ENCODE assay signal across 2 cellular contexts in the genomic region with DNA sequence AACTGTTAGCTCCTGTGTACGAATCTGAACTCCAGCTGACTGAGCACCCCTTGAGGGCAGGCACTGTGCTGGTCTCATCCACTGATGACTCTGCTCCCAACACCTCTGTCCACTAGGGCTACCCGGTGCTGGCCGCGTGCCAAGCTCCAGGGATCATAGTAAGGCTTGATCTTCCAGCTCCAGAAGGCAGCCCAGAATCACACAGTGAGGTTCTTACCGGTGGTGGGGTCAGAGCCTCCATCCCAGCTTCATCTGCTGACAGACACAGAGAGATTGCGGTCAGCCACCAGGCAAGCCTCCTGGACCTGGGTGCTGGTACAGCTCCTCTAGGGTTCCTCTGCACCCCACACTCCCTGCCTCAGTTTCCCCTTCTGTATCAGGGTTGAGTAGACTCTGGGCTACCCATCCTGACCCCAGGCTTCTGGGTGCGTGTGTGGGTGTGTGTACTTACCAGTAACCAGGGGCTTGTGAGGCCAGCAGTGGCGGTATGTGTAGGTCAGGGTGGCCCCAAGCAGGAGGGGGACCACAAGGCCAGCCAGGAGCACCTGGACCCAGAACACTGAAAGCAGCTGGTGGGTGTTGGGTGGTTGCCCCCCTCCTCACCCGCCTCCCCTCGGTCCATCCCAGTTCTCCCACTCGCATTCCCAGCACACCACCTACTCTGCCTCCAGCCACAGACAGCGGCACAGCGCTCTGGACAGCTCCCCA.
TF ChIP-seq lines count a peak whose summit lies in the region.

No MANE protein-coding gene starts in this region.

TF ChIP-seq in Ishikawa, 13 proteins besides CTCF, POLR2A, EP300 and RAD21:
- TF ChIP-seq NFIC (IDR thresholded peaks at IDR 0.05) (peak; percentile 69), CEBPB (IDR thresholded peaks at IDR 0.05) (no peak)

TF ChIP-seq in K562, 482 proteins besides CTCF, POLR2A, EP300 and RAD21 (continues in another document):
- TF ChIP-seq SIX5 (IDR thresholded peaks at IDR 0.05; ENCODE audit: borderline replicate concordance in 1 of 2, insufficient read depth in 1 of 2, low read depth in 1 of 2, low read length in 2 of 2) (no peak), COPS2 (conservative IDR thresholded peaks at IDR 0.05) (no peak), NFIX (CRISPR knock-in tag; IDR thresholded peaks at IDR 0.05; ENCODE audit: low read depth) (peak; percentile 66), RBM34 (IDR thresholded peaks at IDR 0.05; ENCODE audit: borderline replicate concordance, insufficient read depth, low read length) (no peak), ZNF507 (tag; conservative IDR thresholded peaks at IDR 0.05) (no peak), L3MBTL2 (IDR thresholded peaks at IDR 0.05) (no peak), NFIC (IDR thresholded peaks at IDR 0.05) (peak; percentile 96), ZNF140 (CRISPR knock-in tag; IDR thresholded peaks at IDR 0.05) (no peak), CREB5 (CRISPR knock-in tag; IDR thresholded peaks at IDR 0.05) (no peak), POLR2H (tag; IDR thresholded peaks at IDR 0.05; ENCODE audit: low read depth) (no peak), IRF9 (tag; IDR thresholded peaks at IDR 0.05) (no peak), SP2 (IDR thresholded peaks at IDR 0.05; ENCODE audit: extremely low read depth, low read depth, low read length, poor library complexity, severe bottlenecking) (no peak), GABPB1 (CRISPR knock-in tag; IDR thresholded peaks at IDR 0.05) (no peak), BCOR (IDR thresholded peaks at IDR 0.05) (peak; percentile 27; the same call in 1 of the 2 replicates), BCL6 (CRISPR knock-in tag; IDR thresholded peaks at IDR 0.05) (no peak), JUND (IDR thresholded peaks at IDR 0.05; ENCODE audit: borderline replicate concordance, low read depth, low read length) (no peak), JUND (tag; IDR thresholded peaks at IDR 0.05; ENCODE audit: borderline replicate concordance, low read depth, low read length) (no peak), ZNF134 (CRISPR knock-in tag; conservative IDR thresholded peaks at IDR 0.05) (no peak), SAP30 (IDR thresholded peaks at IDR 0.05; ENCODE audit: borderline replicate concordance, insufficient read depth, low read depth, low read length, poor library complexity, severe bottlenecking) (no peak), RHOXF2B (CRISPR knock-in tag; conservative IDR thresholded peaks at IDR 0.05) (no peak), BDP1 (IDR thresholded peaks at IDR 0.05; ENCODE audit: insufficient read depth, insufficient read length) (no peak), HNRNPH1 (optimal IDR thresholded peaks at IDR 0.05; ENCODE audit: low read depth, low read length) (no peak), SRF (CRISPR knock-in tag; IDR thresholded peaks at IDR 0.05) (no peak), GTF2A2 (tag; IDR thresholded peaks at IDR 0.05) (no peak), PTBP1 (IDR thresholded peaks at IDR 0.05; ENCODE audit: low read depth, low read length) (no peak), NFXL1 (CRISPR knock-in tag; IDR thresholded peaks at IDR 0.05) (no peak), ZNF316 (IDR thresholded peaks at IDR 0.05) (peak; percentile 88), KAT2B (IDR thresholded peaks at IDR 0.05; ENCODE audit: low read depth, low read length) (no peak), RBFOX2 (IDR thresholded peaks at IDR 0.05; ENCODE audit: low read depth, low read length) (no peak), ZZZ3 (IDR thresholded peaks at IDR 0.05) (no peak), ZNF830 (CRISPR knock-in tag; IDR thresholded peaks at IDR 0.05) (no peak), DLX4 (CRISPR knock-in tag; IDR thresholded peaks at IDR 0.05) (no peak), ZNF347 (CRISPR knock-in tag; IDR thresholded peaks at IDR 0.05; ENCODE audit: low read depth) (no peak), PCBP2 (IDR thresholded peaks at IDR 0.05; ENCODE audit: low read depth, low read length, poor library complexity, severe bottlenecking) (no peak), SMARCA5 (IDR thresholded peaks at IDR 0.05) (no peak), PURB (CRISPR knock-in tag; IDR thresholded peaks at IDR 0.05; ENCODE audit: low read depth) (no peak), TRIM28 (IDR thresholded peaks at IDR 0.05) (peak; percentile 75; the same call in 1 of the 2 replicates), ZNF121 (CRISPR knock-in tag; conservative IDR thresholded peaks at IDR 0.05) (0 out of 2 replicates have a peak, but pooled peaks have one; percentile 27), NFATC3 (IDR thresholded peaks at IDR 0.05) (no peak), CBX1 (IDR thresholded peaks at IDR 0.05; ENCODE audit: low read depth) (no peak), SPI1 (IDR thresholded peaks at IDR 0.05; ENCODE audit: borderline replicate concordance, low read depth, low read length) (no peak), ZNF76 (CRISPR knock-in tag; IDR thresholded peaks at IDR 0.05; ENCODE audit: borderline replicate concordance) (no peak), NFYB (IDR thresholded peaks at IDR 0.05; ENCODE audit: extremely low read depth, insufficient read length) (no peak), ZNF695 (CRISPR knock-in tag; IDR thresholded peaks at IDR 0.05) (no peak), GTF2E2 (tag; IDR thresholded peaks at IDR 0.05) (no peak), ZBTB34 (CRISPR knock-in tag; IDR thresholded peaks at IDR 0.05) (no peak), BACH1 (tag; IDR thresholded peaks at IDR 0.05) (no peak), BMI1 (IDR thresholded peaks at IDR 0.05; ENCODE audit: low read length) (no peak), ZNF165 (CRISPR knock-in tag; IDR thresholded peaks at IDR 0.05; ENCODE audit: borderline replicate concordance) (no peak), CBFB (CRISPR knock-in tag; IDR thresholded peaks at IDR 0.05) (0 out of 2 replicates have a peak, but pooled peaks have one; percentile 36), CBX8 (IDR thresholded peaks at IDR 0.05; ENCODE audit: borderline replicate concordance, extremely low read depth, low read depth, low read length, poor library complexity, severe bottlenecking) (no peak)
- TF ChIP-seq, protein P1, sequence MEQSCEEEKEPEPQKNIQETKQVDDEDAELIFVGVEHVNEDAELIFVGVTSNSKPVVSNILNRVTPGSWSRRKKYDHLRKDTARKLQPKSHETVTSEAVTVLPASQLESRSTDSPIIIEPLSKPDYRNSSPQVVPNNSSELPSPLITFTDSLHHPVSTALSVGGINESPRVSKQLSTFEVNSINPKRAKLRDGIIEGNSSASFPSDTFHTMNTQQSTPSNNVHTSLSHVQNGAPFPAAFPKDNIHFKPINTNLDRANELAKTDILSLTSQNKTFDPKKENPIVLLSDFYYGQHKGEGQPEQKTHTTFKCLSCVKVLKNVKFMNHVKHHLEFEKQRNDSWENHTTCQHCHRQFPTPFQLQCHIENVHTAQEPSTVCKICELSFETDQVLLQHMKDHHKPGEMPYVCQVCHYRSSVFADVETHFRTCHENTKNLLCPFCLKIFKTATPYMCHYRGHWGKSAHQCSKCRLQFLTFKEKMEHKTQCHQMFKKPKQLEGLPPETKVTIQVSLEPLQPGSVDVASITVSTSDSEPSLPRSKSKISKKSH (CRISPR knock-in tag; IDR thresholded peaks at IDR 0.05) = no peak
- TF ChIP-seq, protein P2, sequence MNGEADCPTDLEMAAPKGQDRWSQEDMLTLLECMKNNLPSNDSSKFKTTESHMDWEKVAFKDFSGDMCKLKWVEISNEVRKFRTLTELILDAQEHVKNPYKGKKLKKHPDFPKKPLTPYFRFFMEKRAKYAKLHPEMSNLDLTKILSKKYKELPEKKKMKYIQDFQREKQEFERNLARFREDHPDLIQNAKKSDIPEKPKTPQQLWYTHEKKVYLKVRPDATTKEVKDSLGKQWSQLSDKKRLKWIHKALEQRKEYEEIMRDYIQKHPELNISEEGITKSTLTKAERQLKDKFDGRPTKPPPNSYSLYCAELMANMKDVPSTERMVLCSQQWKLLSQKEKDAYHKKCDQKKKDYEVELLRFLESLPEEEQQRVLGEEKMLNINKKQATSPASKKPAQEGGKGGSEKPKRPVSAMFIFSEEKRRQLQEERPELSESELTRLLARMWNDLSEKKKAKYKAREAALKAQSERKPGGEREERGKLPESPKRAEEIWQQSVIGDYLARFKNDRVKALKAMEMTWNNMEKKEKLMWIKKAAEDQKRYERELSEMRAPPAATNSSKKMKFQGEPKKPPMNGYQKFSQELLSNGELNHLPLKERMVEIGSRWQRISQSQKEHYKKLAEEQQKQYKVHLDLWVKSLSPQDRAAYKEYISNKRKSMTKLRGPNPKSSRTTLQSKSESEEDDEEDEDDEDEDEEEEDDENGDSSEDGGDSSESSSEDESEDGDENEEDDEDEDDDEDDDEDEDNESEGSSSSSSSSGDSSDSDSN (IDR thresholded peaks at IDR 0.05; ENCODE audit: borderline replicate concordance in 1 of 2, low read depth in 2 of 2, low read length in 2 of 2) = no peak
- TF ChIP-seq, protein P3, sequence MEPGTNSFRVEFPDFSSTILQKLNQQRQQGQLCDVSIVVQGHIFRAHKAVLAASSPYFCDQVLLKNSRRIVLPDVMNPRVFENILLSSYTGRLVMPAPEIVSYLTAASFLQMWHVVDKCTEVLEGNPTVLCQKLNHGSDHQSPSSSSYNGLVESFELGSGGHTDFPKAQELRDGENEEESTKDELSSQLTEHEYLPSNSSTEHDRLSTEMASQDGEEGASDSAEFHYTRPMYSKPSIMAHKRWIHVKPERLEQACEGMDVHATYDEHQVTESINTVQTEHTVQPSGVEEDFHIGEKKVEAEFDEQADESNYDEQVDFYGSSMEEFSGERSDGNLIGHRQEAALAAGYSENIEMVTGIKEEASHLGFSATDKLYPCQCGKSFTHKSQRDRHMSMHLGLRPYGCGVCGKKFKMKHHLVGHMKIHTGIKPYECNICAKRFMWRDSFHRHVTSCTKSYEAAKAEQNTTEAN (CRISPR knock-in tag; IDR thresholded peaks at IDR 0.05) = no peak
- TF ChIP-seq, protein P4, sequence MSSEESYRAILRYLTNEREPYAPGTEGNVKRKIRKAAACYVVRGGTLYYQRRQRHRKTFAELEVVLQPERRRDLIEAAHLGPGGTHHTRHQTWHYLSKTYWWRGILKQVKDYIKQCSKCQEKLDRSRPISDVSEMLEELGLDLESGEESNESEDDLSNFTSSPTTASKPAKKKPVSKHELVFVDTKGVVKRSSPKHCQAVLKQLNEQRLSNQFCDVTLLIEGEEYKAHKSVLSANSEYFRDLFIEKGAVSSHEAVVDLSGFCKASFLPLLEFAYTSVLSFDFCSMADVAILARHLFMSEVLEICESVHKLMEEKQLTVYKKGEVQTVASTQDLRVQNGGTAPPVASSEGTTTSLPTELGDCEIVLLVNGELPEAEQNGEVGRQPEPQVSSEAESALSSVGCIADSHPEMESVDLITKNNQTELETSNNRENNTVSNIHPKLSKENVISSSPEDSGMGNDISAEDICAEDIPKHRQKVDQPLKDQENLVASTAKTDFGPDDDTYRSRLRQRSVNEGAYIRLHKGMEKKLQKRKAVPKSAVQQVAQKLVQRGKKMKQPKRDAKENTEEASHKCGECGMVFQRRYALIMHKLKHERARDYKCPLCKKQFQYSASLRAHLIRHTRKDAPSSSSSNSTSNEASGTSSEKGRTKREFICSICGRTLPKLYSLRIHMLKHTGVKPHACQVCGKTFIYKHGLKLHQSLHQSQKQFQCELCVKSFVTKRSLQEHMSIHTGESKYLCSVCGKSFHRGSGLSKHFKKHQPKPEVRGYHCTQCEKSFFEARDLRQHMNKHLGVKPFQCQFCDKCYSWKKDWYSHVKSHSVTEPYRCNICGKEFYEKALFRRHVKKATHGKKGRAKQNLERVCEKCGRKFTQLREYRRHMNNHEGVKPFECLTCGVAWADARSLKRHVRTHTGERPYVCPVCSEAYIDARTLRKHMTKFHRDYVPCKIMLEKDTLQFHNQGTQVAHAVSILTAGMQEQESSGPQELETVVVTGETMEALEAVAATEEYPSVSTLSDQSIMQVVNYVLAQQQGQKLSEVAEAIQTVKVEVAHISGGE (CRISPR knock-in tag; IDR thresholded peaks at IDR 0.05) = no peak
- TF ChIP-seq, protein P5, sequence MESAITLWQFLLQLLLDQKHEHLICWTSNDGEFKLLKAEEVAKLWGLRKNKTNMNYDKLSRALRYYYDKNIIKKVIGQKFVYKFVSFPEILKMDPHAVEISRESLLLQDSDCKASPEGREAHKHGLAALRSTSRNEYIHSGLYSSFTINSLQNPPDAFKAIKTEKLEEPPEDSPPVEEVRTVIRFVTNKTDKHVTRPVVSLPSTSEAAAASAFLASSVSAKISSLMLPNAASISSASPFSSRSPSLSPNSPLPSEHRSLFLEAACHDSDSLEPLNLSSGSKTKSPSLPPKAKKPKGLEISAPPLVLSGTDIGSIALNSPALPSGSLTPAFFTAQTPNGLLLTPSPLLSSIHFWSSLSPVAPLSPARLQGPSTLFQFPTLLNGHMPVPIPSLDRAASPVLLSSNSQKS (CRISPR knock-in tag; IDR thresholded peaks at IDR 0.05) = no peak
